ENCODE assay signal across 10 cellular contexts in the genomic region with DNA sequence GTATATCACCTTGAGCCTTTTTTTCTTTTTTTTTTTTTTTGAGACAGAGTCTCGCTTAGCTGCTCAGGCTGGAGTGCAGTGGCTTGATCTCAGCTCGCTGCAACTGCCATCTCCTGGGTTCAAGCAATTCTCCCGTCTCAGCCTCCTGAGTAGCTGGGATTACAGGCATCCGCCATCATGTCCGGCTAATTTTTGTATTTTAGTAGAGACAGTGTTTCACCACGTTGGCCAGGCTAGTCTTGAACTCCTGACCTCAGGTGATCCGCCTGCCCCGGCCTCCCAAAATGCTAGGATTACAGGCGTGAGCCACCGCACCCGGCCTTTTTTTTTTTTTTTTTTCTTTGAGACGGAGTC. TPM values are rescaled to one million over a fixed set of nuclear protein-coding genes. Genes with fewer than 3 reads are reported as not detected.
A peak's percentile ranks its signal among the peaks of the same experiment; 100 is the strongest.
DNase-seq lines count a peak whose midpoint lies in the region; ATAC-seq and TF ChIP-seq lines count a peak whose summit lies in the region.
"Not testable (repeated sequence)": the region's sequence is repeated elsewhere in the genome, so short reads cannot be mapped to it uniquely, and the experiment has no call there.
"Had no signal": no experiment of that assay in that cellular context is flagged by ENCODE, and none has a peak within 500 bp of the region (broad histone marks: within the 10 kb centered on the region; RNA-seq: fewer than 3 reads in every experiment).

No MANE protein-coding gene starts in this region.

- peaks cover 25% of the 10 kb centered on the region for H3K36me3 ChIP-seq in CD4-positive, alpha-beta memory T cell (ENCODE audit: insufficient read depth, low read length)
- H3K36me3 ChIP-seq in OCI-LY3 (replicated peaks; ENCODE audit: low read depth, low read length) (peaks cover 31% of the 10 kb centered on the region), gastrocnemius medialis (peaks cover 0 to 20% of the 10 kb centered on the region in 2 donors)

- H3K27me3 ChIP-seq in CD4-positive, alpha-beta memory T cell (ENCODE audit: insufficient read depth, low read length); OCI-LY3 (ENCODE audit: low read depth, low read length); gastrocnemius medialis: not testable (repeated sequence)

- POLR2A ChIA-PET in CD4-positive, alpha-beta memory T cell (lab: Charles Lee; ENCODE audit: partially characterized antibody): interaction anchor here (1.3 to 5.0 kb wide), 3 partner anchors 9 to 331 kb away, joined by 4 to 39 read pairs (median 4); a partner anchor contains a TSS
- POLR2A ChIA-PET in activated CD8-positive, alpha-beta T cell treated with anti-CD3 and anti-CD28 coated beads for 36 hours (lab: Charles Lee): interaction anchor here (0.8 to 3.0 kb wide), 9 partner anchors 10 to 116 kb away, joined by 3 to 13 read pairs (median 5); a partner anchor contains a TSS

- not testable (repeated sequence) for H3K9me3 Mint-ChIP-seq in CD4-positive, alpha-beta memory T cell; activated CD8-positive, alpha-beta T cell treated with anti-CD3 and anti-CD28 coated beads for 36 hours; activated naive CD8-positive, alpha-beta T cell treated with anti-CD3 and anti-CD28 coated beads for 36 hours

- intact Hi-C loops in CD4-positive, alpha-beta memory T cell (cut with micrococcal nuclease): loop anchor here (5.0 kb wide), 1 partner anchor 331 kb away; a partner anchor contains a TSS
- intact Hi-C loops in activated CD8-positive, alpha-beta T cell treated with anti-CD3 and anti-CD28 coated beads for 36 hours (cut with micrococcal nuclease): loop anchor here (5.0 kb wide), 1 partner anchor 91 kb away; no protein-coding TSS in a partner anchor
- intact Hi-C loops in gastrocnemius medialis (cut with DNase I; ENCODE audit: low total_unique reads): loop anchor here (10.0 kb wide), 1 partner anchor 328 kb away; a partner anchor contains a TSS

- H3K4me1 Mint-ChIP-seq in CD4-positive, alpha-beta memory T cell: peaks cover 37 to 46% (median 41%) of the 10 kb centered on the region in 4 donors
- H3K4me1 Mint-ChIP-seq in activated CD8-positive, alpha-beta T cell treated with anti-CD3 and anti-CD28 coated beads for 36 hours (ENCODE audit: low read depth): peaks cover 29% of the 10 kb centered on the region
- peaks cover 27% of the 10 kb centered on the region for H3K4me1 Mint-ChIP-seq in activated naive CD8-positive, alpha-beta T cell treated with anti-CD3 and anti-CD28 coated beads for 36 hours

- in situ Hi-C loops in gastrocnemius medialis (cut with MboI; ENCODE audit: low sequenced_read_pairs in 4 of 4): loop anchor here (5.0 to 25.0 kb wide), 5 partner anchors 52 to 111 kb away; a partner anchor contains a TSS

- H4K20me1 ChIP-seq in OCI-LY3 (ENCODE audit: insufficient read depth, low read length): peaks cover 53% of the 10 kb centered on the region

- not testable (repeated sequence) for H3K9me3 ChIP-seq in CD4-positive, alpha-beta memory T cell (ENCODE audit: control insufficient read depth in 1 of 2, low read length in 2 of 2); OCI-LY3 (ENCODE audit: insufficient read depth, low read length); gastrocnemius medialis

- TF ChIP-seq POLR2A in gastrocnemius medialis (IDR thresholded peaks at IDR 0.05): not testable (repeated sequence)

- not testable (repeated sequence) for H2AFZ ChIP-seq in OCI-LY3 (ENCODE audit: low read depth, low read length)

- H3K9ac ChIP-seq in OCI-LY3 (ENCODE audit: low read length): not testable (repeated sequence)

- not testable (repeated sequence) for DNase-seq in CD4-positive, alpha-beta memory T cell; activated CD8-positive, alpha-beta T cell treated with anti-CD3 and anti-CD28 coated beads for 36 hours; activated naive CD8-positive, alpha-beta T cell treated with anti-CD3 and anti-CD28 coated beads for 36 hours; gastrocnemius medialis
- peak; percentile 24 for DNase-seq in mesenteric fat pad (ENCODE audit: low spot score)

- H3K27me3 Mint-ChIP-seq in CD4-positive, alpha-beta memory T cell; activated CD8-positive, alpha-beta T cell treated with anti-CD3 and anti-CD28 coated beads for 36 hours; activated naive CD8-positive, alpha-beta T cell treated with anti-CD3 and anti-CD28 coated beads for 36 hours: not testable (repeated sequence)

- peak overlapping the region in 6 of 8 donors; percentile 91 to 97 (median 95) for H3K4me3 Mint-ChIP-seq in CD4-positive, alpha-beta memory T cell
- H3K4me3 Mint-ChIP-seq in activated CD8-positive, alpha-beta T cell treated with anti-CD3 and anti-CD28 coated beads for 36 hours: peak overlapping the region; percentile 94
- peak overlapping the region; percentile 12 for H3K4me3 Mint-ChIP-seq in activated naive CD8-positive, alpha-beta T cell treated with anti-CD3 and anti-CD28 coated beads for 36 hours

- not testable (repeated sequence) for H3K27ac ChIP-seq in CD4-positive, alpha-beta memory T cell (ENCODE audit: low read depth, low read length); OCI-LY3 (ENCODE audit: low read length)
- peak overlapping the region in 3 of 4 donors; percentile 83 to 92 (median 88) for H3K27ac ChIP-seq in gastrocnemius medialis

- not testable (repeated sequence) for ATAC-seq in activated CD8-positive, alpha-beta T cell treated with anti-CD3 and anti-CD28 coated beads for 36 hours; gastrocnemius medialis

- not testable (repeated sequence) for TF ChIP-seq CTCF in OCI-LY3 (IDR thresholded peaks at IDR 0.05; ENCODE audit: low read depth, low read length); activated CD8-positive, alpha-beta T cell treated with anti-CD3 and anti-CD28 coated beads for 36 hours (IDR thresholded peaks at IDR 0.05); gastrocnemius medialis (IDR thresholded peaks at IDR 0.05 in 4 of 5, conservative IDR thresholded peaks at IDR 0.05 in 1 of 5)

- peak overlapping the region in 3 of 7 donors; percentile 72 to 95 (median 93) for H3K27ac Mint-ChIP-seq in CD4-positive, alpha-beta memory T cell
- H3K27ac Mint-ChIP-seq in activated CD8-positive, alpha-beta T cell treated with anti-CD3 and anti-CD28 coated beads for 36 hours; activated naive CD8-positive, alpha-beta T cell treated with anti-CD3 and anti-CD28 coated beads for 36 hours: not testable (repeated sequence)

- H3K4me3 ChIP-seq in CD4-positive, alpha-beta memory T cell (ENCODE audit: low read length in 2 of 2): peak overlapping the region in 1 of 2 donors; percentile 3
- H3K4me3 ChIP-seq in OCI-LY3 (ENCODE audit: low read length); gastrocnemius medialis: not testable (repeated sequence)

- CTCF ChIA-PET in CD4-positive, alpha-beta memory T cell (lab: Charles Lee; ENCODE audit: partially characterized antibody): interaction anchor here (0.7 to 0.8 kb wide), 2 partner anchors 12 to 49 kb away, joined by 3 to 4 read pairs; a partner anchor contains a TSS
- CTCF ChIA-PET in activated CD8-positive, alpha-beta T cell treated with anti-CD3 and anti-CD28 coated beads for 36 hours (lab: Charles Lee): interaction anchor here (1.5 kb wide), 1 partner anchor 13 kb away, joined by 4 read pairs; no protein-coding TSS in a partner anchor

- H3K79me2 ChIP-seq in OCI-LY3 (ENCODE audit: low read length): peaks cover 70% of the 10 kb centered on the region

- 0 out of 2 replicates have a peak overlapping the region, but pooled peaks have one; percentile 72 for H3K4me2 ChIP-seq in OCI-LY3 (ENCODE audit: low read length)

- H3K36me3 Mint-ChIP-seq in CD4-positive, alpha-beta memory T cell: peaks cover 16 to 31% of the 10 kb centered on the region in 2 donors
- H3K36me3 Mint-ChIP-seq in activated CD8-positive, alpha-beta T cell treated with anti-CD3 and anti-CD28 coated beads for 36 hours (ENCODE audit: low read depth): peaks cover 42% of the 10 kb centered on the region
- peaks cover 25% of the 10 kb centered on the region for H3K36me3 Mint-ChIP-seq in activated naive CD8-positive, alpha-beta T cell treated with anti-CD3 and anti-CD28 coated beads for 36 hours

- peaks cover 41% of the 10 kb centered on the region for H3K4me1 ChIP-seq in CD4-positive, alpha-beta memory T cell (ENCODE audit: insufficient read depth, low read length)
- H3K4me1 ChIP-seq in OCI-LY3 (ENCODE audit: low read length): peaks cover 43% of the 10 kb centered on the region
- H3K4me1 ChIP-seq in gastrocnemius medialis: peaks cover 32 to 38% of the 10 kb centered on the region in 2 donors

RNA-seq across cellular contexts. Expression of a gene that starts 2.0 kb away (rescaled TPM):
- total RNA-seq in CD4-positive, alpha-beta memory T cell: 10 to 100 TPM; 77.6 to 93.3 TPM
- 10 to 100 TPM; 72.6 to 88.0 TPM for polyA plus RNA-seq in CD4-positive, alpha-beta memory T cell
- 100 to 1,000 TPM; 106 to 120 TPM for total RNA-seq in activated CD8-positive, alpha-beta T cell treated with anti-CD3 and anti-CD28 coated beads for 36 hours
- total RNA-seq in activated naive CD8-positive, alpha-beta T cell treated with anti-CD3 and anti-CD28 coated beads for 36 hours: 10 to 100 TPM; 84.1 to 91.2 TPM
- total RNA-seq in mesenteric fat pad: 43.9 TPM
- total RNA-seq in gastrocnemius medialis: 10 to 100 TPM; 37.8 to 44.3 (median 40.9) TPM

RNA-seq across cellular contexts. Expression of a gene that starts 24.0 kb away (rescaled TPM):
- total RNA-seq in CD4-positive, alpha-beta memory T cell: 10 to 100 TPM; 34.8 to 37.3 TPM
- 1 to 10 TPM in 1 of 2 donors, under 1 TPM in 1; 0.76 to 3.4 TPM for polyA plus RNA-seq in CD4-positive, alpha-beta memory T cell
- total RNA-seq in activated CD8-positive, alpha-beta T cell treated with anti-CD3 and anti-CD28 coated beads for 36 hours: 10 to 100 TPM; 17.9 to 18.4 TPM
- total RNA-seq in activated naive CD8-positive, alpha-beta T cell treated with anti-CD3 and anti-CD28 coated beads for 36 hours: 10 to 100 TPM; 24.6 to 25.4 TPM
- 277 TPM for total RNA-seq in mesenteric fat pad
- 10 to 100 TPM; 25.2 to 58.7 (median 51.9) TPM for total RNA-seq in gastrocnemius medialis

RNA-seq across cellular contexts. Expression of a gene that starts 36.1 kb away (rescaled TPM):
- total RNA-seq in CD4-positive, alpha-beta memory T cell: not detected
- polyA plus RNA-seq in CD4-positive, alpha-beta memory T cell: not detected
- not detected for total RNA-seq in activated CD8-positive, alpha-beta T cell treated with anti-CD3 and anti-CD28 coated beads for 36 hours
- total RNA-seq in activated naive CD8-positive, alpha-beta T cell treated with anti-CD3 and anti-CD28 coated beads for 36 hours: not detected
- total RNA-seq in mesenteric fat pad (0.51 TPM), gastrocnemius medialis (under 1 TPM in 1 of 4 donors, not detected in 3; 0.07 TPM)
- total RNA-seq: A673, esophagus mucosa, left colon, myocyte had no signal

RNA-seq across cellular contexts. Expression of a gene that starts 49.0 kb away (rescaled TPM):
- 10 to 100 TPM; 77.2 to 84.5 TPM for total RNA-seq in CD4-positive, alpha-beta memory T cell
- 100 to 1,000 TPM in 1 of 2 donors, 10 to 100 TPM in 1; 76.9 to 102 TPM for polyA plus RNA-seq in CD4-positive, alpha-beta memory T cell
- total RNA-seq in activated CD8-positive, alpha-beta T cell treated with anti-CD3 and anti-CD28 coated beads for 36 hours: 10 to 100 TPM; 67.4 to 68.8 TPM
- 10 to 100 TPM; 83.0 to 84.4 TPM for total RNA-seq in activated naive CD8-positive, alpha-beta T cell treated with anti-CD3 and anti-CD28 coated beads for 36 hours
- total RNA-seq in mesenteric fat pad: 71.3 TPM
- 10 to 100 TPM; 27.1 to 38.2 (median 33.7) TPM for total RNA-seq in gastrocnemius medialis

RNA-seq across cellular contexts. Expression of a gene that starts 59.5 kb away (rescaled TPM):
- 10 to 100 TPM; 47.0 to 53.5 TPM for total RNA-seq in CD4-positive, alpha-beta memory T cell
- polyA plus RNA-seq in CD4-positive, alpha-beta memory T cell: 10 to 100 TPM; 35.7 to 54.7 TPM
- total RNA-seq in activated CD8-positive, alpha-beta T cell treated with anti-CD3 and anti-CD28 coated beads for 36 hours: 100 to 1,000 TPM; 140 to 145 TPM
- 100 to 1,000 TPM; 131 to 143 TPM for total RNA-seq in activated naive CD8-positive, alpha-beta T cell treated with anti-CD3 and anti-CD28 coated beads for 36 hours
- total RNA-seq in mesenteric fat pad (56.8 TPM), gastrocnemius medialis (10 to 100 TPM; 31.6 to 41.3 (median 35.1) TPM)

Comparison
In these comparisons a context has a peak if more than half of its experiments do, and no peak if none do; other contexts are left out.
1. H3K4me3 Mint-ChIP-seq: peak in every context shown above with its lines; median percentile 95 in CD4-positive, alpha-beta memory T cell; 94 in activated CD8-positive, alpha-beta T cell treated with anti-CD3 and anti-CD28 coated beads for 36 hours; 12 in activated naive CD8-positive, alpha-beta T cell treated with anti-CD3 and anti-CD28 coated beads for 36 hours.